ENCODE assay signal across 11 cellular contexts in genomic region chr14:101083564-101084435, GRCh38.
A peak's percentile ranks its signal among the peaks of the same experiment; 100 is the strongest.
DNase-seq lines count a peak whose midpoint lies in the region; ATAC-seq and TF ChIP-seq lines count a peak whose summit lies in the region.
"Had no signal": no experiment of that assay in that cellular context is flagged by ENCODE, and none has a peak within 500 bp of the region (broad histone marks: within the 10 kb centered on the region; RNA-seq: fewer than 3 reads in every experiment).

No MANE protein-coding gene starts in this region.

- H3K27me3 ChIP-seq in BJ (ENCODE audit: control insufficient read depth, insufficient read depth, low read length) (no peaks in the 10 kb centered on the region; the same call in 1 of the 2 replicates), mesendoderm (ENCODE audit: insufficient read depth, low read length, poor library complexity) (no peaks in the 10 kb centered on the region), PC-9 (ENCODE audit: insufficient read depth, low read depth) (peaks cover 11% of the 10 kb centered on the region)
- H3K27me3 ChIP-seq: upper lobe of left lung had no signal

- intact Hi-C loops in activated B cell treated with CpG ODN at 0.5 μM for 24 hours (cut with micrococcal nuclease) = no loop called here
- intact Hi-C loops in PC-9 (cut with micrococcal nuclease; ENCODE audit: unreplicated experiment) = no loop called here

- no peak overlapping the region for H4K8ac ChIP-seq in mesendoderm (ENCODE audit: low read depth, low read length)

- H3K56ac ChIP-seq in mesendoderm (ENCODE audit: low read length) = peak overlapping the region; percentile 17

- H3K4me1 Mint-ChIP-seq in HFFc6 (ENCODE audit: low read depth) = no peaks in the 10 kb centered on the region
- H3K4me1 Mint-ChIP-seq in activated B cell treated with CpG ODN at 0.5 μM for 24 hours = no peaks in the 10 kb centered on the region

- CTCF ChIA-PET in BJ (lab: Yijun Ruan, JAX) = no interaction called here
- CTCF ChIA-PET in activated B cell treated with CpG ODN at 0.5 μM for 24 hours (lab: Charles Lee) = no interaction called here
- CTCF ChIA-PET in PC-9 (lab: Charles Lee) = no interaction called here

- no peak overlapping the region for H2AFZ ChIP-seq in PC-9

- H3K4ac ChIP-seq in mesendoderm (ENCODE audit: low read depth, low read length) = no peak overlapping the region

- no peak overlapping the region for H2BK15ac ChIP-seq in mesendoderm (replicated peaks; ENCODE audit: low read depth)

- H3K27ac Mint-ChIP-seq in HFFc6 (no peak overlapping the region), activated B cell treated with CpG ODN at 0.5 μM for 24 hours (no peak overlapping the region)
- H3K27ac Mint-ChIP-seq: activated naive CD4-positive, alpha-beta T cell treated with anti-CD3 and anti-CD28 coated beads for 36 hours had no signal

- no peak for ATAC-seq in activated B cell treated with CpG ODN at 0.5 μM for 24 hours (ENCODE audit: low read depth)
- ATAC-seq in HG02885 (IDR thresholded peaks at IDR 0.05; ENCODE audit: poor library complexity, unreplicated experiment) = no peak
- no peak for ATAC-seq in GM19455 (IDR thresholded peaks at IDR 0.05; ENCODE audit: unreplicated experiment)

- H3K79me2 ChIP-seq in mesendoderm (ENCODE audit: control insufficient read depth, insufficient read depth, low read length) (no peaks in the 10 kb centered on the region), PC-9 (ENCODE audit: low read depth) (no peaks in the 10 kb centered on the region)

- no peaks in the 10 kb centered on the region for H3K36me3 Mint-ChIP-seq in HFFc6 (ENCODE audit: low read depth)
- no peaks in the 10 kb centered on the region for H3K36me3 Mint-ChIP-seq in activated B cell treated with CpG ODN at 0.5 μM for 24 hours (ENCODE audit: low read depth)

- H3K9me2 ChIP-seq in PC-9 (ENCODE audit: insufficient read depth) = no peaks in the 10 kb centered on the region

- DNase-seq in BJ (ENCODE audit: low read depth) (no peak), HFFc6 (no peak), activated B cell treated with CpG ODN at 0.5 μM for 24 hours (peak; percentile 8), mesendoderm (peak; percentile 67), NK-92 (lab: John Stamatoyannopoulos, UW; ENCODE audit: unreplicated experiment) (no peak), PC-9 (no peak)
- DNase-seq: activated naive CD4-positive, alpha-beta T cell treated with anti-CD3 and anti-CD28 coated beads for 36 hours; Calu3 had no signal

- H3K27ac ChIP-seq in mesendoderm (ENCODE audit: low read depth, low read length) (no peak overlapping the region), PC-9 (no peak overlapping the region)
- H3K27ac ChIP-seq: upper lobe of left lung had no signal

- WGBS in mesendoderm (ENCODE audit: extremely low coverage, insufficient coverage, low lambda C conversion rate) = no CpG with 5 or more reads among the region's 18 CpGs

- no peak overlapping the region for H2BK120ac ChIP-seq in mesendoderm (ENCODE audit: low read depth, low read length)

- H3K23ac ChIP-seq in mesendoderm (ENCODE audit: low read length) = no peak overlapping the region

- 0 out of 2 replicates have a peak, but pooled peaks have one; percentile 7 for TF ChIP-seq CTCF in BJ (IDR thresholded peaks at IDR 0.05; ENCODE audit: insufficient read depth, low read depth, low read length)
- peak; percentile 43; the same call in 1 of the 2 replicates for TF ChIP-seq CTCF in HFFc6 (IDR thresholded peaks at IDR 0.05)
- TF ChIP-seq CTCF in activated B cell treated with CpG ODN at 0.5 μM for 24 hours (IDR thresholded peaks at IDR 0.05) = no peak
- TF ChIP-seq CTCF in PC-9 (conservative IDR thresholded peaks at IDR 0.05) = no peak

- H2BK5ac ChIP-seq in mesendoderm (ENCODE audit: low read length) = peak overlapping the region; percentile 30

- H3K9me3 Mint-ChIP-seq in HFFc6 (no peaks in the 10 kb centered on the region; the same call in 1 of the 2 replicates), activated B cell treated with CpG ODN at 0.5 μM for 24 hours (peaks cover 6% of the 10 kb centered on the region)
- H3K9me3 Mint-ChIP-seq: activated naive CD4-positive, alpha-beta T cell treated with anti-CD3 and anti-CD28 coated beads for 36 hours had no signal

- no peak overlapping the region for H3K4me2 ChIP-seq in mesendoderm (ENCODE audit: low read length)
- H3K4me2 ChIP-seq in PC-9 = no peak overlapping the region

- no peaks in the 10 kb centered on the region for H3K36me3 ChIP-seq in BJ (ENCODE audit: control insufficient read depth, insufficient read depth, low read length)
- H3K36me3 ChIP-seq in mesendoderm (ENCODE audit: control insufficient read depth, insufficient read depth, low read length) = no peaks in the 10 kb centered on the region
- no peaks in the 10 kb centered on the region for H3K36me3 ChIP-seq in PC-9 (ENCODE audit: low read depth)
- H3K36me3 ChIP-seq: upper lobe of left lung had no signal

- no peak overlapping the region for H4K5ac ChIP-seq in mesendoderm (ENCODE audit: low read length)

- no peak overlapping the region for H2AK5ac ChIP-seq in mesendoderm (ENCODE audit: low read length)

- POLR2A ChIA-PET in BJ (lab: Charles Lee) (no interaction called here), activated B cell treated with CpG ODN at 0.5 μM for 24 hours (lab: Charles Lee) (no interaction called here), PC-9 (lab: Charles Lee; ENCODE audit: unreplicated experiment) (no interaction called here)

- H3K4me3 Mint-ChIP-seq in HFFc6 (no peak overlapping the region), activated B cell treated with CpG ODN at 0.5 μM for 24 hours (no peak overlapping the region)
- H3K4me3 Mint-ChIP-seq: activated naive CD4-positive, alpha-beta T cell treated with anti-CD3 and anti-CD28 coated beads for 36 hours had no signal

- no peak overlapping the region for H3K18ac ChIP-seq in mesendoderm (ENCODE audit: low read length)

- BruUV-seq in PC-9 (replicated peaks; lab: Mats Ljungman, UMichigan) = no TSS peak

- H3K27me3 Mint-ChIP-seq in HFFc6 (ENCODE audit: insufficient read depth) (peaks cover 18% of the 10 kb centered on the region), activated B cell treated with CpG ODN at 0.5 μM for 24 hours (peaks cover 9% of the 10 kb centered on the region)

- no peaks in the 10 kb centered on the region for H3K9me3 ChIP-seq in PC-9 (ENCODE audit: insufficient read depth, low read depth)
- H3K9me3 ChIP-seq: upper lobe of left lung had no signal

- H3K9ac ChIP-seq in mesendoderm (ENCODE audit: low read length) = no peak overlapping the region

- no peaks in the 10 kb centered on the region for H3K79me1 ChIP-seq in mesendoderm (ENCODE audit: low read length)

- H3K4me1 ChIP-seq in mesendoderm (ENCODE audit: control insufficient read depth, low read depth, low read length) = peaks cover under 1% of the 10 kb centered on the region
- no peaks in the 10 kb centered on the region for H3K4me1 ChIP-seq in PC-9 (replicated peaks; ENCODE audit: insufficient read depth)
- H3K4me1 ChIP-seq: upper lobe of left lung had no signal

- no peaks in the 10 kb centered on the region for H4K20me1 ChIP-seq in PC-9 (ENCODE audit: insufficient read depth)

- H3K4me3 ChIP-seq in BJ (ENCODE audit: low read depth, low read length) (no peak overlapping the region), mesendoderm (ENCODE audit: low read length) (no peak overlapping the region), PC-9 (no peak overlapping the region)
- H3K4me3 ChIP-seq: upper lobe of left lung had no signal

- no peaks in the 10 kb centered on the region for H3F3A ChIP-seq in PC-9 (ENCODE audit: insufficient read depth, low read depth)

Comparison
In these comparisons a context has a peak if more than half of its experiments do, and no peak if none do; other contexts are left out.
1. DNase-seq: peak in activated B cell treated with CpG ODN at 0.5 μM for 24 hours (single experiment) and mesendoderm (single experiment); none in BJ (single experiment), HFFc6 (single experiment), NK-92 (single experiment) and PC-9 (0 of 2).
2. CTCF ChIP-seq: peak in BJ (single experiment) and HFFc6 (single experiment); none in activated B cell treated with CpG ODN at 0.5 μM for 24 hours (single experiment) and PC-9 (single experiment).